2 cellular contexts compared by ENCODE assay signal in genomic region chr2:171411214-171411613, GRCh38.
TF ChIP-seq lines count a peak whose summit lies in the region.

No MANE protein-coding gene starts in this region.

TF ChIP-seq in H1, 55 proteins besides CTCF, POLR2A, EP300 and RAD21:
- TF ChIP-seq GTF2F1 (IDR thresholded peaks at IDR 0.05; ENCODE audit: borderline replicate concordance, low read depth, low read length) (no peak), BACH1 (IDR thresholded peaks at IDR 0.05; ENCODE audit: low read length) (no peak), NANOG (IDR thresholded peaks at IDR 0.05; ENCODE audit: insufficient read depth, low read depth, low read length, poor library complexity, severe bottlenecking) (no peak), HDAC2 (IDR thresholded peaks at IDR 0.05; ENCODE audit: borderline replicate concordance in 1 of 2, low read depth in 2 of 2, low read length in 2 of 2) (no peak), CEBPB (IDR thresholded peaks at IDR 0.05; ENCODE audit: low read depth, low read length) (no peak), TEAD4 (IDR thresholded peaks at IDR 0.05; ENCODE audit: low read depth, low read length) (no peak), GABPA (IDR thresholded peaks at IDR 0.05; ENCODE audit: borderline replicate concordance, insufficient read depth, low read length) (no peak)

TF ChIP-seq in HepG2, 621 proteins besides CTCF, POLR2A, EP300 and RAD21:
- TF ChIP-seq ZNF281 (CRISPR knock-in tag; IDR thresholded peaks at IDR 0.05; ENCODE audit: borderline replicate concordance), result peak; percentile 64; the same call in 1 of the 2 replicates
- no peak for TF ChIP-seq ZBTB33 (CRISPR knock-in tag; IDR thresholded peaks at IDR 0.05)
- TF ChIP-seq NAIF1 (CRISPR knock-in tag; IDR thresholded peaks at IDR 0.05; ENCODE audit: borderline replicate concordance), result no peak
- no peak for TF ChIP-seq SKIL (CRISPR knock-in tag; IDR thresholded peaks at IDR 0.05; ENCODE audit: borderline replicate concordance)
- no peak for TF ChIP-seq PCBP1 (IDR thresholded peaks at IDR 0.05; ENCODE audit: borderline replicate concordance, low read depth, low read length)
- TF ChIP-seq CENPBD1 (CRISPR knock-in tag; IDR thresholded peaks at IDR 0.05; ENCODE audit: borderline replicate concordance, low read depth), result no peak
- no peak for TF ChIP-seq PAX8 (CRISPR knock-in tag; IDR thresholded peaks at IDR 0.05; ENCODE audit: borderline replicate concordance)
